In genomic region chr10:84185526-84186175, GRCh38 we compare ENCODE assay signal across 24 cellular contexts. TPM values are rescaled to one million over a fixed set of nuclear protein-coding genes. Genes with fewer than 3 reads are reported as not detected.
A peak's percentile ranks its signal among the peaks of the same experiment; 100 is the strongest.
DNase-seq lines count a peak whose midpoint lies in the region; ATAC-seq and TF ChIP-seq lines count a peak whose summit lies in the region.
"Had no signal": no experiment of that assay in that cellular context is flagged by ENCODE, and none has a peak within 500 bp of the region (broad histone marks: within the 10 kb centered on the region; RNA-seq: fewer than 3 reads in every experiment).

No MANE protein-coding gene starts in this region.

- H3K9me3 ChIP-seq in spleen = no peaks in the 10 kb centered on the region
- H3K9me3 ChIP-seq: Peyer's patch had no signal

- intact Hi-C loops in cardiac septum (cut with DNase I) (no loop called here), left ventricle myocardium superior (cut with micrococcal nuclease) (no loop called here), spleen (cut with DNase I; ENCODE audit: low total_unique reads) (no loop called here)

- no peak for TF ChIP-seq CTCF in spleen (IDR thresholded peaks at IDR 0.05 in 8 of 11, conservative IDR thresholded peaks at IDR 0.05 in 3 of 11)

- H3K4me3 ChIP-seq in spleen = no peak overlapping the region
- H3K4me3 ChIP-seq: Peyer's patch had no signal

- DNase-seq in cardiac septum (ENCODE audit: low spot score) (peak; percentile 64), left ventricle myocardium superior (no peak), NCI-H524 treated with DMSO at 0.1 percent for 48 hours (lab: John Stamatoyannopoulos, UW) (peak; percentile 54), islet precursor cell (peak; percentile 46), spleen (peak; percentile 51), ureter (ENCODE audit: low spot score) (no peak)
- no peak for DNase-seq in stimulated activated CD8-positive, alpha-beta memory T cell treated with anti-CD3 and anti-CD28 coated beads, Interleukin-4, amount 100 ng/mL, for 48 hours
- DNase-seq: C1 segment of cervical spinal cord; CD4-positive, alpha-beta memory T cell; COR-L47; DMS 273 treated with DMSO at 0.1 percent for 48 hours; DMS79 treated with DMSO at 0.1 percent for 48 hours; GF-D8; IMR-90; MM.1S; NCI-H2081; NCI-H345; NCI-H510A treated with DMSO at 0.1 percent for 48 hours; NCI-H774; OCI-M1; SHP77 treated with DMSO at 0.1 percent for 48 hours had no signal

- H3K36me3 ChIP-seq in spleen = no peaks in the 10 kb centered on the region
- H3K36me3 ChIP-seq: Peyer's patch had no signal

- no peak for TF ChIP-seq POLR2A in spleen (IDR thresholded peaks at IDR 0.05)

- peaks cover 0 to 16% (median 0%) of the 10 kb centered on the region in 7 donors for H3K27me3 ChIP-seq in spleen (replicated peaks in 1 of 7)
- H3K27me3 ChIP-seq: Peyer's patch had no signal

- H3K4me1 ChIP-seq in spleen = peaks cover 0 to 6% (median 0%) of the 10 kb centered on the region in 6 donors

- WGBS in spleen, 5 donors = 72 to 82% (median 79%) methylated on average over 11 of the region's 11 CpGs

- H3K27ac ChIP-seq in spleen = no peak overlapping the region
- H3K27ac ChIP-seq: KMS-11, Peyer's patch had no signal

- no peak for ATAC-seq in left ventricle myocardium superior

RNA-seq across cellular contexts. Expression of gene CDHR1, which starts 8.7 kb away (rescaled TPM):
- total RNA-seq in cardiac septum = 1.3 TPM
- 0.32 TPM for total RNA-seq in left ventricle myocardium superior
- 10 to 100 TPM in 1 of 7 donors, 1 to 10 TPM in 6; 2.5 to 10.6 (median 7.3) TPM for total RNA-seq in spleen
- polyA plus RNA-seq in spleen = 1 to 10 TPM in 2 of 3 donors, under 1 TPM in 1; 0.53 to 2.2 (median 2.1) TPM
- total RNA-seq in ureter = 1.5 TPM
- total RNA-seq: A673, IMR-90 had no signal
- polyA plus RNA-seq: CD4-positive, alpha-beta memory T cell; IMR-90 had no signal

RNA-seq across cellular contexts. Expression of gene GPR15LG, which starts 12.1 kb away (rescaled TPM):
- total RNA-seq in cardiac septum = not detected
- not detected for total RNA-seq in left ventricle myocardium superior
- total RNA-seq in spleen = not detected
- under 1 TPM in 1 of 3 donors, not detected in 2; 0.16 TPM for polyA plus RNA-seq in spleen
- 29.2 TPM for total RNA-seq in ureter
- total RNA-seq: A673; CD4-positive, alpha-beta memory T cell; IMR-90 had no signal
- polyA plus RNA-seq: CD4-positive, alpha-beta memory T cell; IMR-90 had no signal

RNA-seq across cellular contexts. Expression of gene LRIT2, which starts 39.7 kb away (rescaled TPM):
- total RNA-seq in cardiac septum (not detected), left ventricle myocardium superior (not detected), spleen (not detected), ureter (not detected)
- not detected for polyA plus RNA-seq in spleen
- total RNA-seq: A673; CD4-positive, alpha-beta memory T cell; IMR-90; Peyer's patch had no signal
- polyA plus RNA-seq: CD4-positive, alpha-beta memory T cell; IMR-90 had no signal

RNA-seq across cellular contexts. Expression of gene GHITM, which starts 46.3 kb away (rescaled TPM):
- total RNA-seq in cardiac septum (395 TPM), left ventricle myocardium superior (425 TPM), spleen (100 to 1,000 TPM in 5 of 7 donors, 10 to 100 TPM in 2; 95.0 to 152 (median 103) TPM), ureter (108 TPM)
- 100 to 1,000 TPM in 1 of 3 donors, 10 to 100 TPM in 2; 69.2 to 117 (median 99.9) TPM for polyA plus RNA-seq in spleen

RNA-seq across cellular contexts. Expression of gene LRIT1, which starts 55.7 kb away (rescaled TPM):
- not detected for total RNA-seq in cardiac septum
- total RNA-seq in left ventricle myocardium superior = not detected
- not detected for total RNA-seq in spleen
- not detected for polyA plus RNA-seq in spleen
- not detected for total RNA-seq in ureter
- total RNA-seq: A673; CD4-positive, alpha-beta memory T cell; IMR-90; Peyer's patch had no signal
- polyA plus RNA-seq: CD4-positive, alpha-beta memory T cell; IMR-90 had no signal

Comparison
In these comparisons a context has a peak if more than half of its experiments do, and no peak if none do; other contexts are left out.
1. DNase-seq: peak in cardiac septum (single experiment), NCI-H524 treated with DMSO at 0.1 percent for 48 hours (single experiment), islet precursor cell (single experiment) and spleen (single experiment); none in left ventricle myocardium superior (single experiment), ureter (single experiment) and stimulated activated CD8-positive, alpha-beta memory T cell treated with anti-CD3 and anti-CD28 coated beads, Interleukin-4, amount 100 ng/mL, for 48 hours (single experiment).
2. RNA of gene GPR15LG, which starts 12.1 kb away (total RNA-seq): 29.2 TPM in ureter (single experiment); not detected in cardiac septum (single experiment), not detected in left ventricle myocardium superior (single experiment) and not detected in spleen; every median in the first group is over 10 times any median in the second.